In the genomic region with DNA sequence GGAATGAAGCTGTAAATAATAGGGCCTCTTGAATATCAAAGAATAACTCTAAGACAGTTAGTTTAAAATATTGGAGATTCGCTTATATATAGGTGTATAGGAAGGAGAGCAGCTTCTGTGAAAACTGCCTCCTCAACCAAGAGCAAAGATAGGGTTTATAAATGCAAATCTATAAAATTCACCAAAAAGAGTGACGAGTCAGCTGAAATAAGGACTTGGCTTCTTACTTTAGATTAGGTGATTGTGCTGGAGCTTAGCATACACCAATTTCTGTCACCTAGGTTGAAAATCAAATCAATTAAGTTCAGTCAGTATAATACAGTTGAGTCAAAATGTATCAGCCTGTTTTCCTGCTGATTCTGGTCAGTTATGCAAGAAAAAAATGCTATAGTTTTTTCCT, we compare ENCODE assay signal across 35 cellular contexts.
DNase-seq lines count a peak whose midpoint lies in the region; ATAC-seq, FAIRE-seq and TF ChIP-seq lines count a peak whose summit lies in the region.
"Had no signal": no experiment of that assay in that cellular context is flagged by ENCODE, and none has a peak within 500 bp of the region (broad histone marks: within the 10 kb centered on the region; RNA-seq: fewer than 3 reads in every experiment).

No MANE protein-coding gene starts in this region.

- BruUV-seq in HepG2 (replicated peaks; lab: Mats Ljungman, UMichigan) (no TSS peak), IMR-90 (replicated peaks; lab: Mats Ljungman, UMichigan) (no TSS peak)

- peaks cover 0 to 1% of the 10 kb centered on the region in 2 experiments; a peak in 1 of 5 replicates for H3K27me3 ChIP-seq in HepG2 (ENCODE audit: control insufficient read depth in 1 of 2, insufficient read depth in 2 of 2, low read length in 2 of 2)
- H3K27me3 ChIP-seq in right lobe of liver, result no peaks in the 10 kb centered on the region
- no peaks in the 10 kb centered on the region for H3K27me3 ChIP-seq in IMR-90 (ENCODE audit: control insufficient read depth, insufficient read depth, low read length)
- no peaks in the 10 kb centered on the region for H3K27me3 ChIP-seq in H1 (replicated peaks in 1 of 4; ENCODE audit: control insufficient read depth in 3 of 4, extremely low read depth in 1 of 4, insufficient read depth in 3 of 4, low read length in 3 of 4)
- H3K27me3 ChIP-seq in GM23338 (ENCODE audit: insufficient read depth), result no peaks in the 10 kb centered on the region
- no peaks in the 10 kb centered on the region for H3K27me3 ChIP-seq in uterus
- H3K27me3 ChIP-seq: BE2C; BLaER1; BLaER1 treated with 17β-estradiol and CSF1 and Interleukin-3, amounts not matched to agents 10 nM and 100 nM had no signal

- no peak overlapping the region for H3K23ac ChIP-seq in IMR-90 (ENCODE audit: low read depth, low read length)
- H3K23ac ChIP-seq in H1 (ENCODE audit: insufficient read length), result no peak overlapping the region

- no peak overlapping the region for H2AFZ ChIP-seq in HepG2 (ENCODE audit: low read length)
- H2AFZ ChIP-seq in IMR-90 (replicated peaks; ENCODE audit: low read length, poor library complexity), result no peak overlapping the region
- 0 out of 2 replicates have a peak overlapping the region, but pooled peaks have one; percentile 2 for H2AFZ ChIP-seq in H1 (ENCODE audit: low read length)
- no peak overlapping the region for H2AFZ ChIP-seq in GM23338

- TF ChIP-seq POLR2A in HepG2 (IDR thresholded peaks at IDR 0.05; ENCODE audit: insufficient read depth in 1 of 2, low read depth in 2 of 2, low read length in 2 of 2) (no peak), right lobe of liver (IDR thresholded peaks at IDR 0.05) (no peak), A549 (IDR thresholded peaks at IDR 0.05; ENCODE audit: low read length) (no peak), IMR-90 (IDR thresholded peaks at IDR 0.05; ENCODE audit: low read depth, low read length) (no peak), H1 (IDR thresholded peaks at IDR 0.05; ENCODE audit: control extremely low read depth in 1 of 2, low read depth in 2 of 2, low read length in 2 of 2) (no peak), uterus (IDR thresholded peaks at IDR 0.05) (no peak)

- no peak overlapping the region for H2BK12ac ChIP-seq in H1 (ENCODE audit: low read depth, low read length)

- in situ Hi-C loops in HepG2 (cut with HindIII; ENCODE audit: extremely low pct_ligation_motif_present, low pct_unique_long_range_greater_than_20kb), result no loop called here
- in situ Hi-C loops in IMR-90 (cut with MboI; ENCODE audit: low sequenced_read_pairs), result no loop called here

- H3K36me3 Mint-ChIP-seq in GM23338 (ENCODE audit: low read depth), result peaks cover 7% of the 10 kb centered on the region
- H3K36me3 Mint-ChIP-seq: CD14-positive monocyte; CD4-positive, alpha-beta memory T cell; CD4-positive, CD25-positive, alpha-beta regulatory T cell; CD8-positive, alpha-beta memory T cell; CD8-positive, alpha-beta T cell had no signal

- intact Hi-C loops in HepG2 (cut with micrococcal nuclease; ENCODE audit: unreplicated experiment), result no loop called here
- intact Hi-C loops in right lobe of liver (cut with DNase I), result no loop called here
- intact Hi-C loops in IMR-90 (cut with micrococcal nuclease), result no loop called here
- intact Hi-C loops in uterus (cut with DNase I; ENCODE audit: low total_unique reads), result no loop called here

- ATAC-seq in HepG2 (no peak), right lobe of liver (no peak), A549 (no peak), IMR-90 (ENCODE audit: low read depth) (no peak), GM23338 (no peak)
- ATAC-seq: CD8-positive, alpha-beta T cell had no signal

- H3K4me1 ChIP-seq in HepG2 (ENCODE audit: insufficient read depth, low read length) (no peaks in the 10 kb centered on the region), right lobe of liver (no peaks in the 10 kb centered on the region), A549 (no peaks in the 10 kb centered on the region), IMR-90 (ENCODE audit: control insufficient read depth, insufficient read depth, low read length) (no peaks in the 10 kb centered on the region), H1 (replicated peaks in 1 of 4; ENCODE audit: control insufficient read depth in 3 of 4, insufficient read depth in 4 of 4, low read length in 3 of 4) (no peaks in the 10 kb centered on the region), GM23338 (ENCODE audit: insufficient read depth) (no peaks in the 10 kb centered on the region), uterus (no peaks in the 10 kb centered on the region)
- H3K4me1 ChIP-seq: BE2C; BLaER1; BLaER1 treated with 17β-estradiol and CSF1 and Interleukin-3, amounts not matched to agents 10 nM and 100 nM; Caco-2 had no signal

- H3K4me2 ChIP-seq in HepG2 (ENCODE audit: low read depth, low read length) (no peak overlapping the region), A549 (no peak overlapping the region), IMR-90 (ENCODE audit: low read depth, low read length) (no peak overlapping the region), H1 (ENCODE audit: insufficient read depth in 1 of 2, low read depth in 2 of 2, low read length in 2 of 2) (no peak overlapping the region), GM23338 (no peak overlapping the region)
- H3K4me2 ChIP-seq: BLaER1; BLaER1 treated with 17β-estradiol and CSF1 and Interleukin-3, amounts not matched to agents 10 nM and 100 nM had no signal

- H3K23me2 ChIP-seq in H1 (ENCODE audit: low read depth, low read length), result no peaks in the 10 kb centered on the region

- DNase-seq in HepG2 (ENCODE audit: low spot score) (no peak), right lobe of liver (no peak), A549 (ENCODE audit: low read depth in 1 of 2, low spot score in 1 of 2) (no peak), IMR-90 (no peak), H1 (ENCODE audit: low read depth in 1 of 2, low spot score in 2 of 2) (no peak), HCEC 1CT (no peak), GM23338 (ENCODE audit: low spot score) (no peak), uterus (no peak)
- DNase-seq: 8988T; ACHN; AML-193; BE2C; C1 segment of cervical spinal cord; Caco-2; Calu3; CD4-positive, alpha-beta memory T cell; CD4-positive, alpha-beta T cell; CD4-positive, CD25-positive, alpha-beta regulatory T cell; CD8-positive, alpha-beta memory T cell; CD8-positive, alpha-beta T cell; COR-L47; DMS 273 treated with DMSO at 0.1 percent for 48 hours; DMS153; DMS53; DMS79; DMS79 treated with DMSO at 0.1 percent for 48 hours; DND-41; EL had no signal

- H3K56ac ChIP-seq in IMR-90 (ENCODE audit: extremely low read depth, insufficient read depth, low read length) (no peak overlapping the region), H1 (replicated peaks; ENCODE audit: insufficient read length, low read depth, low read length) (no peak overlapping the region)

- H2AK5ac ChIP-seq in IMR-90 (ENCODE audit: low read depth, low read length) (no peak overlapping the region), H1 (ENCODE audit: low read depth, low read length) (no peak overlapping the region)

- no peaks in the 10 kb centered on the region for H3K9me1 ChIP-seq in IMR-90 (ENCODE audit: insufficient read depth, low read length)

- H2BK20ac ChIP-seq in IMR-90 (ENCODE audit: low read depth, low read length) (no peak overlapping the region), H1 (ENCODE audit: low read length) (no peak overlapping the region)

- H3K36me3 ChIP-seq in HepG2 (replicated peaks in 1 of 2; ENCODE audit: control insufficient read depth in 1 of 2, insufficient read depth in 2 of 2, low read length in 2 of 2) (no peaks in the 10 kb centered on the region), right lobe of liver (no peaks in the 10 kb centered on the region), IMR-90 (ENCODE audit: control insufficient read depth, insufficient read depth, low read length) (no peaks in the 10 kb centered on the region), H1 (ENCODE audit: control insufficient read depth in 2 of 4, insufficient read depth in 4 of 4, low read length in 3 of 4) (no peaks in the 10 kb centered on the region), GM23338 (ENCODE audit: insufficient read depth) (no peaks in the 10 kb centered on the region), uterus (no peaks in the 10 kb centered on the region)
- H3K36me3 ChIP-seq: BE2C; BLaER1; BLaER1 treated with 17β-estradiol and CSF1 and Interleukin-3, amounts not matched to agents 10 nM and 100 nM had no signal

- H3K9me3 Mint-ChIP-seq in GM23338, result peaks cover 15% of the 10 kb centered on the region
- H3K9me3 Mint-ChIP-seq: CD4-positive, alpha-beta T cell; CD8-positive, alpha-beta T cell had no signal

- no peak overlapping the region for H2AK9ac ChIP-seq in IMR-90 (replicated peaks; ENCODE audit: low read depth, low read length, poor library complexity)

- no peak overlapping the region for H3K14ac ChIP-seq in IMR-90 (replicated peaks; ENCODE audit: low read depth, low read length)
- H3K14ac ChIP-seq in H1 (ENCODE audit: insufficient read length), result no peak overlapping the region

- H3K9ac ChIP-seq in HepG2 (ENCODE audit: insufficient read depth, low read depth, low read length) (no peak overlapping the region), IMR-90 (ENCODE audit: low read depth, low read length) (no peak overlapping the region), H1 (replicated peaks in 1 of 4; ENCODE audit: extremely low read depth in 1 of 4, low read depth in 3 of 4, low read length in 3 of 4) (no peak overlapping the region)
- H3K9ac ChIP-seq: BLaER1; BLaER1 treated with 17β-estradiol and CSF1 and Interleukin-3, amounts not matched to agents 10 nM and 100 nM had no signal

- H3K18ac ChIP-seq in IMR-90 (ENCODE audit: low read depth, low read length) (no peak overlapping the region), H1 (ENCODE audit: extremely low read depth, low read length) (no peak overlapping the region)

- H3K4ac ChIP-seq in IMR-90 (ENCODE audit: low read depth, low read length), result no peak overlapping the region
- H3K4ac ChIP-seq in H1 (replicated peaks; ENCODE audit: insufficient read length, low read depth, low read length), result no peak overlapping the region

- H2BK15ac ChIP-seq in IMR-90 (ENCODE audit: low read depth, low read length) (no peak overlapping the region), H1 (ENCODE audit: low read length) (no peak overlapping the region)

- TF ChIP-seq CTCF in HepG2 (CRISPR knock-in tag; IDR thresholded peaks at IDR 0.05) (no peak), right lobe of liver (IDR thresholded peaks at IDR 0.05) (no peak), A549 (IDR thresholded peaks at IDR 0.05) (no peak), IMR-90 (conservative IDR thresholded peaks at IDR 0.05; ENCODE audit: low read depth, low read length) (no peak), H1 (IDR thresholded peaks at IDR 0.05; ENCODE audit: control extremely low read depth in 1 of 3, insufficient read depth in 1 of 3, low read depth in 1 of 3, low read length in 3 of 3) (no peak), GM23338 (conservative IDR thresholded peaks at IDR 0.05; ENCODE audit: low read depth in 2 of 2) (no peak), uterus (IDR thresholded peaks at IDR 0.05) (no peak)

- no peaks in the 10 kb centered on the region for H3K79me2 ChIP-seq in HepG2 (ENCODE audit: insufficient read depth, low read length)
- no peaks in the 10 kb centered on the region for H3K79me2 ChIP-seq in H1 (ENCODE audit: control insufficient read depth in 1 of 2, insufficient read depth in 2 of 2, low read length in 2 of 2)
- H3K79me2 ChIP-seq in GM23338 (replicated peaks; ENCODE audit: insufficient read depth), result no peaks in the 10 kb centered on the region

- no peaks in the 10 kb centered on the region; the same call in 2 of the 3 replicates for H3K4me1 Mint-ChIP-seq in GM23338
- H3K4me1 Mint-ChIP-seq: B cell; CD14-positive monocyte; CD4-positive, alpha-beta memory T cell; CD4-positive, CD25-positive, alpha-beta regulatory T cell; CD8-positive, alpha-beta memory T cell had no signal

- no peak for FAIRE-seq in HepG2 (lab: Jason Lieb, UNC)
- no peak for FAIRE-seq in A549 (lab: Jason Lieb, UNC)
- no peak for FAIRE-seq in H1 (lab: Jason Lieb, UNC)
- FAIRE-seq: D721Med had no signal

- H2BK5ac ChIP-seq in IMR-90 (ENCODE audit: low read depth, low read length, poor library complexity, severe bottlenecking) (no peak overlapping the region), H1 (ENCODE audit: low read depth, low read length) (no peak overlapping the region)

- H4K5ac ChIP-seq in IMR-90 (ENCODE audit: low read depth, low read length) (no peak overlapping the region), H1 (ENCODE audit: insufficient read length, low read depth, low read length) (no peak overlapping the region)

- H4K8ac ChIP-seq in IMR-90 (ENCODE audit: low read depth in 2 of 2, low read length in 2 of 2), result no peak overlapping the region
- H4K8ac ChIP-seq in H1 (ENCODE audit: extremely low read depth, insufficient read depth, low read length), result no peak overlapping the region

- POLR2A ChIA-PET in HepG2 (lab: Yijun Ruan, JAX), result no interaction called here
- POLR2A ChIA-PET in A549 (lab: Yijun Ruan, JAX), result no interaction called here
- POLR2A ChIA-PET in IMR-90 (lab: Charles Lee; ENCODE audit: unreplicated experiment), result no interaction called here
- POLR2A ChIA-PET in H1 (lab: Charles Lee; ENCODE audit: partially characterized antibody), result no interaction called here

- TF ChIP-seq EP300 in HepG2 (IDR thresholded peaks at IDR 0.05; ENCODE audit: low read depth in 2 of 2, low read length in 2 of 2) (no peak), HepG2 (CRISPR knock-in tag; IDR thresholded peaks at IDR 0.05; ENCODE audit: borderline replicate concordance) (no peak), A549 (IDR thresholded peaks at IDR 0.05) (no peak), H1 (IDR thresholded peaks at IDR 0.05; ENCODE audit: borderline replicate concordance in 1 of 2, low read depth in 2 of 2, low read length in 2 of 2) (no peak)

- WGBS in HepG2 (ENCODE audit: low lambda C conversion rate), result 27% methylated on average over 2 of the region's 2 CpGs
- 73% methylated on average over 2 of the region's 2 CpGs for WGBS in right lobe of liver (ENCODE audit: insufficient coverage, low coverage, low lambda C conversion rate, missing lambda C conversion rate)
- WGBS in A549 (ENCODE audit: missing lambda C conversion rate), result 79% methylated on average over 2 of the region's 2 CpGs
- no CpG with 5 or more reads among the region's 2 CpGs for WGBS in IMR-90 (ENCODE audit: extremely low coverage in 2 of 2, insufficient read length in 1 of 2), 2 experiments
- WGBS in H1 (ENCODE audit: extremely low coverage in 1 of 2, insufficient coverage in 1 of 2, insufficient read length in 1 of 2, insufficient replicate concordance in 2 of 2, low coverage in 1 of 2, low lambda C conversion rate in 2 of 2, missing lambda C conversion rate in 1 of 2), 2 experiments, result 88% methylated on average over 2 of the region's 2 CpGs; no CpG with 5 or more reads in 1 of the 2 experiments

- H4K20me1 ChIP-seq in HepG2 (ENCODE audit: insufficient read depth, low read length) (no peaks in the 10 kb centered on the region), IMR-90 (ENCODE audit: insufficient read depth, low read length) (no peaks in the 10 kb centered on the region), H1 (replicated peaks in 1 of 2; ENCODE audit: control insufficient read depth in 1 of 2, insufficient read depth in 2 of 2, low read length in 2 of 2) (no peaks in the 10 kb centered on the region), GM23338 (replicated peaks; ENCODE audit: insufficient read depth) (no peaks in the 10 kb centered on the region)
- H4K20me1 ChIP-seq: BLaER1; BLaER1 treated with 17β-estradiol and CSF1 and Interleukin-3, amounts not matched to agents 10 nM and 100 nM had no signal

- H3K4me3 ChIP-seq in HepG2 (replicated peaks in 1 of 3; ENCODE audit: insufficient read depth in 1 of 3, low read depth in 2 of 3, low read length in 3 of 3) (no peak overlapping the region), right lobe of liver (no peak overlapping the region), A549 (no peak overlapping the region), IMR-90 (ENCODE audit: insufficient read depth, low read depth, low read length) (no peak overlapping the region), H1 (ENCODE audit: extremely low read depth in 1 of 4, insufficient read depth in 2 of 4, low read depth in 3 of 4, low read length in 4 of 4) (no peak overlapping the region), GM23338 (no peak overlapping the region), uterus (no peak overlapping the region)
- H3K4me3 ChIP-seq: BLaER1; BLaER1 treated with 17β-estradiol and CSF1 and Interleukin-3, amounts not matched to agents 10 nM and 100 nM had no signal

- H3K9me2 ChIP-seq in GM23338 (ENCODE audit: insufficient read depth), result no peaks in the 10 kb centered on the region

- H2BK120ac ChIP-seq in IMR-90 (ENCODE audit: low read depth, low read length), result no peak overlapping the region
- no peak overlapping the region for H2BK120ac ChIP-seq in H1 (replicated peaks; ENCODE audit: low read depth, low read length)

- H3K9me3 ChIP-seq in HepG2 (ENCODE audit: low read length), result no peaks in the 10 kb centered on the region; the same call in none of the 2 replicates
- H3K9me3 ChIP-seq in right lobe of liver, result no peaks in the 10 kb centered on the region
- no peaks in the 10 kb centered on the region for H3K9me3 ChIP-seq in A549
- no peaks in the 10 kb centered on the region for H3K9me3 ChIP-seq in IMR-90 (ENCODE audit: control insufficient read depth, insufficient read depth, low read length)
- H3K9me3 ChIP-seq in H1 (ENCODE audit: insufficient read depth in 2 of 2, low read depth in 1 of 2, low read length in 1 of 2), result peaks cover 6 to 7% of the 10 kb centered on the region in 2 experiments; a peak in 2 of 4 replicates
- H3K9me3 ChIP-seq in uterus, result no peaks in the 10 kb centered on the region
- H3K9me3 ChIP-seq: BE2C, BLaER1 had no signal

- no peak overlapping the region for H3K27ac Mint-ChIP-seq in GM23338
- H3K27ac Mint-ChIP-seq: B cell; CD14-positive monocyte; CD4-positive, alpha-beta memory T cell; CD4-positive, alpha-beta T cell; CD4-positive, CD25-positive, alpha-beta regulatory T cell; CD8-positive, alpha-beta memory T cell; CD8-positive, alpha-beta T cell had no signal

- CTCF ChIA-PET in HepG2 (lab: Yijun Ruan, JAX; ENCODE audit: low intra/inter-chr PET ratio, low total read pairs) (no interaction called here), A549 (lab: Yijun Ruan, JAX) (no interaction called here), IMR-90 (lab: Yijun Ruan, JAX) (no interaction called here), H1 (lab: Charles Lee; ENCODE audit: partially characterized antibody) (interaction anchor here (0.6 kb wide), 1 partner anchor 151 kb away, joined by 7 read pairs; no protein-coding TSS in a partner anchor)

- no peaks in the 10 kb centered on the region for H3K27me3 Mint-ChIP-seq in GM23338 (ENCODE audit: insufficient read depth, low read depth, poor library complexity)
- H3K27me3 Mint-ChIP-seq: B cell; CD4-positive, CD25-positive, alpha-beta regulatory T cell had no signal

- H4K91ac ChIP-seq in IMR-90 (ENCODE audit: insufficient read depth, low read depth, low read length) (no peak overlapping the region), H1 (replicated peaks; ENCODE audit: insufficient read length, low read length) (no peak overlapping the region)

- no peak overlapping the region for H3K27ac ChIP-seq in HepG2 (ENCODE audit: extremely low read length, insufficient read depth, low read length)
- no peak overlapping the region for H3K27ac ChIP-seq in right lobe of liver
- no peak overlapping the region for H3K27ac ChIP-seq in A549
- H3K27ac ChIP-seq in IMR-90 (ENCODE audit: insufficient read depth, low read length), result no peak overlapping the region
- H3K27ac ChIP-seq in H1 (ENCODE audit: low read depth, low read length), result no peak overlapping the region
- no peak overlapping the region for H3K27ac ChIP-seq in GM23338 (ENCODE audit: low read depth)
- H3K27ac ChIP-seq in uterus, result no peak overlapping the region
- H3K27ac ChIP-seq: 22Rv1; BLaER1; BLaER1 treated with 17β-estradiol and CSF1 and Interleukin-3, amounts not matched to agents 10 nM and 100 nM; C4-2B had no signal

- no peak overlapping the region for H3K4me3 Mint-ChIP-seq in GM23338
- H3K4me3 Mint-ChIP-seq: B cell; CD14-positive monocyte; CD4-positive, alpha-beta memory T cell; CD4-positive, alpha-beta T cell; CD4-positive, CD25-positive, alpha-beta regulatory T cell; CD8-positive, alpha-beta memory T cell; CD8-positive, alpha-beta T cell had no signal

- H3F3A ChIP-seq in GM23338 (replicated peaks; ENCODE audit: low read depth), result no peaks in the 10 kb centered on the region

- TF ChIP-seq RAD21 in HepG2 (CRISPR knock-in tag; IDR thresholded peaks at IDR 0.05) (no peak), A549 (conservative IDR thresholded peaks at IDR 0.05 in 1 of 2, IDR thresholded peaks at IDR 0.05 in 1 of 2) (no peak), IMR-90 (IDR thresholded peaks at IDR 0.05; ENCODE audit: low read length) (no peak), H1 (IDR thresholded peaks at IDR 0.05 in 1 of 2, conservative IDR thresholded peaks at IDR 0.05 in 1 of 2; ENCODE audit: low read depth in 2 of 2, low read length in 2 of 2) (no peak)

- dilution Hi-C loops in IMR-90 (cut with HindIII; ENCODE audit: low sequenced_read_pairs, unreplicated experiment), result no loop called here

- no peaks in the 10 kb centered on the region for H3K79me1 ChIP-seq in IMR-90 (ENCODE audit: low read depth in 1 of 2, low read length in 2 of 2)
- no peaks in the 10 kb centered on the region for H3K79me1 ChIP-seq in H1 (ENCODE audit: low read depth, low read length)
